Comparison of ENCODE assay signal across 8 cellular contexts in genomic region chr19:37779139-37780035, GRCh38. TPM values are rescaled to one million over a fixed set of nuclear protein-coding genes. Genes with fewer than 3 reads are reported as not detected.
A peak's percentile ranks its signal among the peaks of the same experiment; 100 is the strongest.
DNase-seq lines count a peak whose midpoint lies in the region; ATAC-seq and TF ChIP-seq lines count a peak whose summit lies in the region.

Gene ZNF573, minus strand, starts transcription at chr19:37779586. Its CDS starts 5,857 bp downstream, at chr19:37773729.

- H3K4me1 ChIP-seq in HUES48 (ENCODE audit: control insufficient read depth, insufficient read depth, low read length), result peaks cover 3% of the 10 kb centered on the region; the same call in 1 of the 2 replicates
- H3K4me1 ChIP-seq in NT2/D1 (ENCODE audit: insufficient read depth, insufficient read length), result no peaks in the 10 kb centered on the region
- H3K4me1 ChIP-seq in mesodermal cell (ENCODE audit: control insufficient read depth, insufficient read depth, low read length, poor library complexity, severe bottlenecking), result no peaks in the 10 kb centered on the region

- peak within 1 kb of the TSS; percentile 87 for H3K27ac ChIP-seq in HUES48 (ENCODE audit: low read depth, low read length)
- peak within 1 kb of the TSS; percentile 82 for H3K27ac ChIP-seq in mesodermal cell (ENCODE audit: low read depth, low read length, severe bottlenecking)

- TF ChIP-seq CTCF in endothelial cell (IDR thresholded peaks at IDR 0.05; ENCODE audit: unreplicated experiment), result no peak

- DNase-seq in COLO829 (ENCODE audit: low spot score), result peak; percentile 79
- DNase-seq in NT2/D1 (ENCODE audit: low read depth, low spot score), result peak; percentile 66
- peak; percentile 58 for DNase-seq in activated CD8-positive, alpha-beta memory T cell treated with anti-CD3 and anti-CD28 coated beads, Interleukin-2, amount 50 U/mL, for 24 hours (ENCODE audit: extremely low read depth)
- DNase-seq in endothelial cell (ENCODE audit: low spot score), result peak; percentile 78
- peak; percentile 57 for DNase-seq in stimulated activated CD8-positive, alpha-beta memory T cell treated with anti-CD3 and anti-CD28 coated beads, Interleukin-15, amount 100 ng/mL, for 24 hours (ENCODE audit: low read depth)

- peaks cover 9% of the 10 kb centered on the region for H3K4me1 Mint-ChIP-seq in endothelial cell (ENCODE audit: unreplicated experiment)

- 1 to 3% methylated on average over 33 to 42 of the region's 46 CpGs for WGBS in mesodermal cell (ENCODE audit: insufficient coverage in 2 of 2), 2 experiments

- H3K27me3 ChIP-seq in HUES48 (ENCODE audit: control insufficient read depth, insufficient read depth, low read length) (no peaks in the 10 kb centered on the region), NT2/D1 (ENCODE audit: insufficient read depth, insufficient read length) (no peaks in the 10 kb centered on the region)

- no peaks in the 10 kb centered on the region for H3K9me3 ChIP-seq in HUES48 (ENCODE audit: control insufficient read depth, insufficient read depth, low read length)
- no peaks in the 10 kb centered on the region for H3K9me3 ChIP-seq in NT2/D1 (ENCODE audit: insufficient read depth, low read length)
- H3K9me3 ChIP-seq in mesodermal cell (ENCODE audit: control insufficient read depth, low read length), result no peaks in the 10 kb centered on the region

- H3K9ac ChIP-seq in HUES48 (ENCODE audit: low read depth, low read length) (peak within 1 kb of the TSS; percentile 94), NT2/D1 (ENCODE audit: insufficient read length, low read depth) (peak within 1 kb of the TSS; percentile 91)

- H3K27me3 Mint-ChIP-seq in endothelial cell (ENCODE audit: unreplicated experiment), result peaks cover 3% of the 10 kb centered on the region

- peak within 1 kb of the TSS; percentile 98 for H3K27ac Mint-ChIP-seq in endothelial cell (ENCODE audit: unreplicated experiment)

- H3K4me3 ChIP-seq in HUES48 (ENCODE audit: low read depth, low read length) (peak within 1 kb of the TSS; percentile 97), NT2/D1 (ENCODE audit: insufficient read length, low read depth) (peak within 1 kb of the TSS; percentile 90), mesodermal cell (ENCODE audit: extremely low read depth, insufficient read depth, low read length, poor library complexity, severe bottlenecking) (peak within 1 kb of the TSS; percentile 60)

- H3K9me3 Mint-ChIP-seq in endothelial cell (ENCODE audit: unreplicated experiment), result no peaks in the 10 kb centered on the region

- ATAC-seq in GM21360 (IDR thresholded peaks at IDR 0.05; ENCODE audit: unreplicated experiment), result peak; percentile 76

- H3K36me3 ChIP-seq in HUES48 (ENCODE audit: control insufficient read depth, insufficient read depth, low read length) (no peaks in the 10 kb centered on the region), NT2/D1 (ENCODE audit: insufficient read depth, insufficient read length, low read length) (no peaks in the 10 kb centered on the region), mesodermal cell (ENCODE audit: control insufficient read depth, insufficient read depth, low read length) (no peaks in the 10 kb centered on the region)

- peaks cover 8% of the 10 kb centered on the region for H3K36me3 Mint-ChIP-seq in endothelial cell (ENCODE audit: low read depth, unreplicated experiment)

- peak within 1 kb of the TSS; percentile 100 for H3K4me3 Mint-ChIP-seq in endothelial cell (ENCODE audit: unreplicated experiment)

RNA-seq across cellular contexts. Expression of gene ZNF573, which starts in this region (rescaled TPM):
- 11.3 TPM for total RNA-seq in endothelial cell (ENCODE audit: unreplicated experiment)
- 2.8 TPM for polyA plus RNA-seq in mesodermal cell (2013, experiment 1 of 2)
- 5.5 TPM for polyA plus RNA-seq in mesodermal cell (2013, experiment 2 of 2)

Comparison
In these comparisons a context has a peak if more than half of its experiments do, and no peak if none do; other contexts are left out.
1. Peak in every context shown above with its lines: DNase-seq, ATAC-seq, H3K4me3 ChIP-seq and H3K27ac ChIP-seq.